In the genomic region with DNA sequence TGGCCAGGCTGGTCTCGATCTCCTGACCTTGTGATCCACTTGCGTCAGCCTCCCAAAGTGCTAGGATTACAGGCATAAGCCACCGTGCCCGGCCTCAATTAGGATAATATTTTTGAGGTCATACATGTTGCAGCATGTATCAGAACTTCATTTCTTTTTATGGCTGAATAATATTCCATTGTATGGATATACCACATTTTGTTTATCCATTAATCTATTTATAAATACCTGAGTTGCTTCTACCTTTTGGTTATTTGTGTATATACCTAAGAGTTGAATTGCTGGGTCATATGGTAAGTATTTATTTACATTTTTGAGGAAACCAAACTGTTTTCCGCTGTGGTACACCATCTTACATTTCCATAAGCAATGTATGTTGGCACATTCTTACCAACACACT, we compare ENCODE assay signal across 11 cellular contexts.
"Had no signal": no experiment of that assay in that cellular context is flagged by ENCODE, and none has a peak within 500 bp of the region (broad histone marks: within the 10 kb centered on the region; RNA-seq: fewer than 3 reads in every experiment).

No MANE protein-coding gene starts in this region.

- H3K4me3 ChIP-seq: GM23248, GM23338, HAP-1 had no signal

- H3K4me2 ChIP-seq: GM23338 had no signal

- H3K36me3 ChIP-seq: HAP-1 had no signal

- H3K9ac ChIP-seq: GM23248 had no signal

- H2AFZ ChIP-seq: GM23248, GM23338 had no signal

- H3K9me3 ChIP-seq: HAP-1 had no signal

- H3K4me3 Mint-ChIP-seq: GM23338, H9, HFFc6 had no signal

- FAIRE-seq: H1, H54 had no signal

- H3K4me1 Mint-ChIP-seq: GM23338, H9 had no signal

- H3K27ac Mint-ChIP-seq: GM23338, H9, HFFc6 had no signal

- DNase-seq: GM23248, GOT3, H7, H9, HCEC 1CT, HFFc6 had no signal

- ATAC-seq: GM23338, HCT116 had no signal

- H3K27ac ChIP-seq: GM23248 had no signal

- H3K4me1 ChIP-seq: HAP-1 had no signal
